Comparison of ENCODE assay signal across 27 cellular contexts in genomic region chr12:29638528-29638927, GRCh38.
"Had no signal": no experiment of that assay in that cellular context is flagged by ENCODE, and none has a peak within 500 bp of the region (broad histone marks: within the 10 kb centered on the region; RNA-seq: fewer than 3 reads in every experiment).

No MANE protein-coding gene starts in this region.

- DNase-seq: activated CD4-positive, alpha-beta memory T cell treated with anti-CD3 and anti-CD28 coated beads, Interleukin-2, amount 10 ng/mL, durations not matched to agents 7 days and 5 days; activated CD4-positive, alpha-beta T cell treated with anti-CD3 and anti-CD28 coated beads for 1 hour; activated CD4-positive, alpha-beta T cell treated with anti-CD3 and anti-CD28 coated beads for 4 hours; activated CD4-positive, alpha-beta T cell treated with anti-CD3 and anti-CD28 coated beads, Interleukin-2, amount 10 ng/mL, durations not matched to agents 7 days and 5 days; activated CD4-positive, alpha-beta T cell treated with anti-CD3 and anti-CD28 coated beads, Interleukin-2, amount 50 U/mL, for 4 hours; activated CD8-positive, alpha-beta memory T cell treated with anti-CD3 and anti-CD28 coated beads, Interleukin-2, amount 50 U/mL, for 48 hours; activated gamma-delta T cell; activated naive CD4-positive, alpha-beta T cell; activated naive CD4-positive, alpha-beta T cell treated with anti-CD3 and anti-CD28 coated beads, Interleukin-2, amount 10 ng/mL, durations not matched to agents 7 days and 5 days; activated naive CD8-positive, alpha-beta T cell treated with anti-CD3 and anti-CD28 coated beads, Interleukin-2, amount 10 ng/mL, durations not matched to agents 7 days and 5 days; activated T-cell treated with anti-CD3 and anti-CD28 coated beads for 4 hours; activated T-cell treated with anti-CD3 and anti-CD28 coated beads, Interleukin-2, amount 50 U/mL, for 24 hours; activated T-cell treated with anti-CD3 and anti-CD28 coated beads, Interleukin-2, amount 50 U/mL, for 72 hours; central memory CD4-positive, alpha-beta T cell; cerebellar nuclear complex; colonic mucosa; effector CD8-positive, alpha-beta T cell; foreskin keratinocyte; gastrocnemius medialis; glutamatergic neuron; heart left ventricle; T-helper 2 cell had no signal

- ATAC-seq: activated naive CD4-positive, alpha-beta T cell treated with anti-CD3 and anti-CD28 coated beads, Interleukin-2, amount 50 U/mL, for 72 hours; activated T-cell treated with anti-CD3 and anti-CD28 coated beads, Interleukin-2, amount 50 U/mL, for 72 hours; esophagus mucosa; foreskin keratinocyte; gastrocnemius medialis; heart left ventricle had no signal

- H3K27ac ChIP-seq: ascending aorta, breast epithelium, cardiac muscle cell, colonic mucosa, foreskin keratinocyte, gastrocnemius medialis had no signal

- H3K36me3 ChIP-seq: ascending aorta, breast epithelium, cardiac muscle cell, colonic mucosa had no signal

- H3K4me1 ChIP-seq: breast epithelium, colonic mucosa, foreskin keratinocyte had no signal

- H3K4me3 ChIP-seq: ascending aorta, breast epithelium, cardiac muscle cell, colonic mucosa, gastrocnemius medialis, heart left ventricle had no signal

- H3K9me3 ChIP-seq: ascending aorta, breast epithelium, colonic mucosa, gastrocnemius medialis, heart left ventricle had no signal

- H3K27me3 ChIP-seq: ascending aorta, breast epithelium, cardiac muscle cell, colonic mucosa, foreskin keratinocyte, gastrocnemius medialis, heart left ventricle had no signal
